ENCODE assay signal across 29 cellular contexts in genomic region chr12:128961308-128961923, GRCh38.
"Had no signal": no experiment of that assay in that cellular context is flagged by ENCODE, and none has a peak within 500 bp of the region (broad histone marks: within the 10 kb centered on the region; RNA-seq: fewer than 3 reads in every experiment).

No MANE protein-coding gene starts in this region.

- H3K27me3 ChIP-seq: ascending aorta, breast epithelium, cardiac muscle cell, colonic mucosa had no signal

- H3K4me3 ChIP-seq: ascending aorta, breast epithelium, cardiac muscle cell, colonic mucosa, esophagus squamous epithelium, gastroesophageal sphincter, heart right ventricle had no signal

- DNase-seq: activated CD4-positive, alpha-beta T cell treated with anti-CD3 and anti-CD28 coated beads for 1 hour; activated CD4-positive, alpha-beta T cell treated with anti-CD3 and anti-CD28 coated beads for 4 hours; activated CD4-positive, alpha-beta T cell treated with anti-CD3 and anti-CD28 coated beads, Interleukin-2, amount 50 U/mL, for 1 hour; activated CD4-positive, alpha-beta T cell treated with anti-CD3 and anti-CD28 coated beads, Interleukin-2, amount 50 U/mL, for 48 hours; activated CD4-positive, CD25-positive, alpha-beta regulatory T cell; activated CD8-positive, alpha-beta memory T cell treated with anti-CD3 and anti-CD28 coated beads for 24 hours; activated CD8-positive, alpha-beta T cell treated with anti-CD3 and anti-CD28 coated beads for 36 hours; activated gamma-delta T cell; activated naive CD4-positive, alpha-beta T cell; activated naive CD4-positive, alpha-beta T cell treated with anti-CD3 and anti-CD28 coated beads, Interleukin-2, amount 10 ng/mL, durations not matched to agents 7 days and 5 days; activated naive CD8-positive, alpha-beta T cell treated with anti-CD3 and anti-CD28 coated beads, Interleukin-2, amount 10 ng/mL, durations not matched to agents 7 days and 5 days; activated T-cell treated with anti-CD3 and anti-CD28 coated beads, Interleukin-2, amount 50 U/mL, for 4 hours; central memory CD4-positive, alpha-beta T cell; cerebellar nuclear complex; colonic mucosa; effector CD8-positive, alpha-beta T cell; esophagus squamous epithelium; foreskin melanocyte; heart right ventricle; T-helper 2 cell had no signal

- H3K9me3 ChIP-seq: ascending aorta, colonic mucosa had no signal

- FAIRE-seq: endometrium, endothelial cell of umbilical vein had no signal

- H3K27ac ChIP-seq: ascending aorta, breast epithelium, cardiac muscle cell, colonic mucosa, epithelial cell of prostate, esophagus squamous epithelium, gastroesophageal sphincter, heart right ventricle had no signal

- H3K36me3 ChIP-seq: ascending aorta, breast epithelium, cardiac muscle cell, colonic mucosa, esophagus squamous epithelium, gastroesophageal sphincter, heart right ventricle had no signal

- ATAC-seq: activated CD8-positive, alpha-beta T cell treated with anti-CD3 and anti-CD28 coated beads for 36 hours; activated naive CD4-positive, alpha-beta T cell treated with anti-CD3 and anti-CD28 coated beads, Interleukin-2, amount 50 U/mL, for 72 hours; activated T-cell treated with anti-CD3 and anti-CD28 coated beads, Interleukin-2, amount 50 U/mL, for 4 hours; activated T-helper 17 cell treated with anti-CD3 and anti-CD28 coated beads, Interleukin-2, amount 50 U/mL, for 72 hours; gastroesophageal sphincter; heart right ventricle had no signal

- H3K4me1 ChIP-seq: ascending aorta, breast epithelium, colonic mucosa, esophagus squamous epithelium, gastroesophageal sphincter, heart right ventricle had no signal
